8 cellular contexts compared by ENCODE assay signal in the genomic region with DNA sequence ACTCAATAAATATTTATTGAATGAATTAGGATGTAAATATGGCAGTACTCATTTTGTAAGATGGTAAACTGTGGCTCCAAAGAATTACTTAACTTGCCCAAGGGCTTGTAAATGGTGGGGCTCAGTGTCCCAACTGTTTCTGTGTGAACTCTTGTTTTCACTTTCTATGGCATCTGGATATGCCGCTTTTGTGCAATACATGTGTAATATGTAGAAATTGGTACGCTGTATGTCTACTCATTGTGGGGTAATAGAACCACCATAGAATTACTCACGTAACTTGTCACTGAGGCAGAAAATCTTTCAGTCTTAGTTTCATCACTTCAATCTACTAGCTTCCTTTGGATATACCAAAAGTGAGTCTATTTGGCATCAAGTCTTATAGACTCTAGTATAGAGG. TPM values are rescaled to one million over a fixed set of nuclear protein-coding genes. Genes with fewer than 3 reads are reported as not detected.
A peak's percentile ranks its signal among the peaks of the same experiment; 100 is the strongest.
DNase-seq lines count a peak whose midpoint lies in the region; ATAC-seq and TF ChIP-seq lines count a peak whose summit lies in the region.

No MANE protein-coding gene starts in this region.

- CTCF ChIA-PET in activated naive CD4-positive, alpha-beta T cell treated with anti-CD3 and anti-CD28 coated beads, Interleukin-2, amount 10 ng/mL, durations not matched to agents 7 days and 5 days (lab: Charles Lee): interaction anchor here (0.8 kb wide), 1 partner anchor 67 kb away, joined by 3 read pairs; no protein-coding TSS in a partner anchor

- peak overlapping the region; percentile 97 for H3K27ac Mint-ChIP-seq in activated naive CD4-positive, alpha-beta T cell treated with anti-CD3 and anti-CD28 coated beads, Interleukin-2, amount 10 ng/mL, durations not matched to agents 7 days and 5 days

- H3K4me3 ChIP-seq in kidney epithelial cell (ENCODE audit: low read depth, low read length) (peak overlapping the region; percentile 85), urinary bladder (ENCODE audit: low read depth, low read length) (peak overlapping the region; percentile 86)

- H3K36me3 ChIP-seq in kidney epithelial cell (ENCODE audit: control insufficient read depth, insufficient read depth, low read length) (peaks cover 1% of the 10 kb centered on the region), urinary bladder (ENCODE audit: insufficient read depth) (no peaks in the 10 kb centered on the region)

- peak; percentile 29 for DNase-seq in stimulated activated CD4-positive, alpha-beta T cell treated with anti-CD3 and anti-CD28 coated beads, Interleukin-4, amount 100 ng/mL, for 24 hours
- no peak for DNase-seq in stimulated activated CD4-positive, alpha-beta T cell treated with anti-CD3 and anti-CD28 coated beads, Interleukin-2, amount 100 ng/mL, for 48 hours
- DNase-seq in activated naive CD4-positive, alpha-beta T cell treated with anti-CD3 and anti-CD28 coated beads, Interleukin-2, amount 10 ng/mL, durations not matched to agents 7 days and 5 days: no peak
- no peak for DNase-seq in kidney epithelial cell (ENCODE audit: low read depth)
- no peak for DNase-seq in NCI-H187 treated with DMSO at 0.1 percent for 48 hours (lab: John Stamatoyannopoulos, UW)
- no peak for DNase-seq in NCI-H1417 treated with DMSO at 0.1 percent for 48 hours (lab: John Stamatoyannopoulos, UW)

- no peak overlapping the region for H3K27ac ChIP-seq in urinary bladder (ENCODE audit: low read depth)

- H3K9me3 Mint-ChIP-seq in activated naive CD4-positive, alpha-beta T cell treated with anti-CD3 and anti-CD28 coated beads, Interleukin-2, amount 10 ng/mL, durations not matched to agents 7 days and 5 days: no peaks in the 10 kb centered on the region

- ATAC-seq in HG02970 (IDR thresholded peaks at IDR 0.05; ENCODE audit: low FRiP score, unreplicated experiment): no peak

- H3K4me3 Mint-ChIP-seq in activated naive CD4-positive, alpha-beta T cell treated with anti-CD3 and anti-CD28 coated beads, Interleukin-2, amount 10 ng/mL, durations not matched to agents 7 days and 5 days: peak overlapping the region; percentile 98

- H3K4me1 Mint-ChIP-seq in activated naive CD4-positive, alpha-beta T cell treated with anti-CD3 and anti-CD28 coated beads, Interleukin-2, amount 10 ng/mL, durations not matched to agents 7 days and 5 days: peaks cover 29% of the 10 kb centered on the region

- H3K27me3 ChIP-seq in kidney epithelial cell (ENCODE audit: control insufficient read depth, insufficient read depth, low read length): no peaks in the 10 kb centered on the region

- 85% methylated on average over 3 of the region's 3 CpGs for WGBS in urinary bladder

- H3K36me3 Mint-ChIP-seq in activated naive CD4-positive, alpha-beta T cell treated with anti-CD3 and anti-CD28 coated beads, Interleukin-2, amount 10 ng/mL, durations not matched to agents 7 days and 5 days: peaks cover 33% of the 10 kb centered on the region

- peaks cover 1% of the 10 kb centered on the region for H3K4me1 ChIP-seq in urinary bladder (ENCODE audit: insufficient read depth)

- H3K27me3 Mint-ChIP-seq in activated naive CD4-positive, alpha-beta T cell treated with anti-CD3 and anti-CD28 coated beads, Interleukin-2, amount 10 ng/mL, durations not matched to agents 7 days and 5 days: no peaks in the 10 kb centered on the region

- no peak for TF ChIP-seq CTCF in kidney epithelial cell (IDR thresholded peaks at IDR 0.05; ENCODE audit: insufficient read depth, low read length, poor library complexity, severe bottlenecking)

RNA-seq across cellular contexts. Expression of a gene that starts 1.0 kb away (rescaled TPM):
- total RNA-seq in kidney epithelial cell (28.5 and 38.1 TPM in 2 replicates), urinary bladder (66.6 TPM)
- 34.9 TPM for polyA plus RNA-seq in urinary bladder

RNA-seq across cellular contexts. Expression of a gene that starts 28.6 kb away (rescaled TPM):
- total RNA-seq in kidney epithelial cell: 56.8 and 66.7 TPM in 2 replicates
- 33.6 TPM for total RNA-seq in urinary bladder
- 68.5 TPM for polyA plus RNA-seq in urinary bladder

RNA-seq across cellular contexts. Expression of a gene that starts 40.0 kb away (rescaled TPM):
- total RNA-seq in kidney epithelial cell (1.8 and 2.4 TPM in 2 replicates), urinary bladder (2.4 TPM)
- 13.0 TPM for polyA plus RNA-seq in urinary bladder

RNA-seq across cellular contexts. Expression of a gene that starts 41.6 kb away (rescaled TPM):
- total RNA-seq in kidney epithelial cell (12.4 and 12.5 TPM in 2 replicates), urinary bladder (23.4 TPM)
- polyA plus RNA-seq in urinary bladder: 19.3 TPM

RNA-seq across cellular contexts. Expression of a gene that starts 49.7 kb away (rescaled TPM):
- 1.0 and 1.4 TPM in 2 replicates for total RNA-seq in kidney epithelial cell
- total RNA-seq in urinary bladder: 74.2 TPM
- polyA plus RNA-seq in urinary bladder: 21.5 TPM
